1 cellular context compared by ENCODE assay signal in the genomic region with DNA sequence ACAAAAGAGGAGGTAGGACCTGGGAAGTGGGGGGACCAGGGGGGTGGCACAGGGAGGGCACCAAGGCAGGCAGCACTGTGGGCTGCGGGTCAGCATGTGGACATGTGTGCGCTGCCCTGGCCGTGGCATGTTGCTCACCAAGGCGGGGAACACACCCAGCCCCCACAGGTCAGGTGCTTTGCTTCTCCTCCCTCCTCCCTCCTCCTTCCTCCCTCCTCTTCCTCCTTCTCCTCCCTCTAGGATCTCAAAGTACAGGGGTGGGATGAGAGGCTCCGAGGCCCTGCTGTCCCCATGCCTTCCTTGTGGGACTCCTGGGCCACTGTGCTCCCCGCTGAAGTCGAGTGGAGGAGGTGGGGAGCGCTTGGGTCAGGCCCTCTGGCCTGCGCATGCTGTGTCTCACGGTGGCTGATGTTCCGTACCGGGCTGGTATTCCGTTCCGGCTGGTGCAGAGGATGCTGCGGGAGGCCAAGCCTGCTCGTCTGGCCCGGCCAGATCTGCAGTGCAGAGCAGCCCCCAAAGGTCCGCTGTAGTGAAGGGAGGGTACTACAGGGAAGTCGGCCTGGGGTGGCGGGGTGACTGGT.
A peak's percentile ranks its signal among the peaks of the same experiment; 100 is the strongest.
TF ChIP-seq lines count a peak whose summit lies in the region.

No MANE protein-coding gene starts in this region.

TF ChIP-seq in HEK293, 187 proteins besides CTCF, POLR2A, EP300 and RAD21 (continued from another document):
- TF ChIP-seq, protein P1, sequence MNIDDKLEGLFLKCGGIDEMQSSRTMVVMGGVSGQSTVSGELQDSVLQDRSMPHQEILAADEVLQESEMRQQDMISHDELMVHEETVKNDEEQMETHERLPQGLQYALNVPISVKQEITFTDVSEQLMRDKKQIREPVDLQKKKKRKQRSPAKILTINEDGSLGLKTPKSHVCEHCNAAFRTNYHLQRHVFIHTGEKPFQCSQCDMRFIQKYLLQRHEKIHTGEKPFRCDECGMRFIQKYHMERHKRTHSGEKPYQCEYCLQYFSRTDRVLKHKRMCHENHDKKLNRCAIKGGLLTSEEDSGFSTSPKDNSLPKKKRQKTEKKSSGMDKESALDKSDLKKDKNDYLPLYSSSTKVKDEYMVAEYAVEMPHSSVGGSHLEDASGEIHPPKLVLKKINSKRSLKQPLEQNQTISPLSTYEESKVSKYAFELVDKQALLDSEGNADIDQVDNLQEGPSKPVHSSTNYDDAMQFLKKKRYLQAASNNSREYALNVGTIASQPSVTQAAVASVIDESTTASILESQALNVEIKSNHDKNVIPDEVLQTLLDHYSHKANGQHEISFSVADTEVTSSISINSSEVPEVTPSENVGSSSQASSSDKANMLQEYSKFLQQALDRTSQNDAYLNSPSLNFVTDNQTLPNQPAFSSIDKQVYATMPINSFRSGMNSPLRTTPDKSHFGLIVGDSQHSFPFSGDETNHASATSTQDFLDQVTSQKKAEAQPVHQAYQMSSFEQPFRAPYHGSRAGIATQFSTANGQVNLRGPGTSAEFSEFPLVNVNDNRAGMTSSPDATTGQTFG (tag by site-specific recombination; IDR thresholded peaks at IDR 0.05; ENCODE audit: borderline replicate concordance), result no peak
- no peak for TF ChIP-seq ZNF155 (tag by site-specific recombination; IDR thresholded peaks at IDR 0.05)
- TF ChIP-seq ZNF223 (tag by site-specific recombination; IDR thresholded peaks at IDR 0.05), result no peak
- TF ChIP-seq ZNF600 (tag by site-specific recombination; IDR thresholded peaks at IDR 0.05), result peak; percentile 93
- TF ChIP-seq ZNF670 (tag by site-specific recombination; IDR thresholded peaks at IDR 0.05; ENCODE audit: low read depth), result no peak
- no peak for TF ChIP-seq ZNF214 (tag by site-specific recombination; IDR thresholded peaks at IDR 0.05; ENCODE audit: borderline replicate concordance)
- no peak for TF ChIP-seq ZNF350 (tag by site-specific recombination; IDR thresholded peaks at IDR 0.05)
- TF ChIP-seq, protein P2, sequence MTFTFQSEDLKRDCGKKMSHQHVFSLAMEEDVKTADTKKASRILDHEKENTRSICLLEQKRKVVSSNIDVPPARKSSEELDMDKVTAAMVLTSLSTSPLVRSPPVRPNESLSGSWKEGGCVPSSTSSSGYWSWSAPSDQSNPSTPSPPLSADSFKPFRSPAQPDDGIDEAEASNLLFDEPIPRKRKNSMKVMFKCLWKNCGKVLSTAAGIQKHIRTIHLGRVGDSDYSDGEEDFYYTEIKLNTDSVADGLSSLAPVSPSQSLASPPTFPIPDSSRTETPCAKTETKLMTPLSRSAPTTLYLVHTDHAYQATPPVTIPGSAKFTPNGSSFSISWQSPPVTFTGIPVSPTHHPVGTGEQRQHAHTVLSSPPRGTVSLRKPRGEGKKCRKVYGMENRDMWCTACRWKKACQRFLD (tag by site-specific recombination; IDR thresholded peaks at IDR 0.05), result no peak
- TF ChIP-seq ZNF114 (tag by site-specific recombination; IDR thresholded peaks at IDR 0.05), result no peak
- TF ChIP-seq ZBTB48 (tag by site-specific recombination; IDR thresholded peaks at IDR 0.05), result no peak
- no peak for TF ChIP-seq ZNF658 (tag by site-specific recombination; IDR thresholded peaks at IDR 0.05)
- no peak for TF ChIP-seq ZNF311 (tag by site-specific recombination; IDR thresholded peaks at IDR 0.05; ENCODE audit: borderline replicate concordance)
- TF ChIP-seq OVOL3 (tag by site-specific recombination; IDR thresholded peaks at IDR 0.05), result no peak
- no peak for TF ChIP-seq ZNF16 (tag by site-specific recombination; IDR thresholded peaks at IDR 0.05; ENCODE audit: low read depth)
- no peak for TF ChIP-seq ZFP37 (tag by site-specific recombination; IDR thresholded peaks at IDR 0.05)
- TF ChIP-seq, protein P3, sequence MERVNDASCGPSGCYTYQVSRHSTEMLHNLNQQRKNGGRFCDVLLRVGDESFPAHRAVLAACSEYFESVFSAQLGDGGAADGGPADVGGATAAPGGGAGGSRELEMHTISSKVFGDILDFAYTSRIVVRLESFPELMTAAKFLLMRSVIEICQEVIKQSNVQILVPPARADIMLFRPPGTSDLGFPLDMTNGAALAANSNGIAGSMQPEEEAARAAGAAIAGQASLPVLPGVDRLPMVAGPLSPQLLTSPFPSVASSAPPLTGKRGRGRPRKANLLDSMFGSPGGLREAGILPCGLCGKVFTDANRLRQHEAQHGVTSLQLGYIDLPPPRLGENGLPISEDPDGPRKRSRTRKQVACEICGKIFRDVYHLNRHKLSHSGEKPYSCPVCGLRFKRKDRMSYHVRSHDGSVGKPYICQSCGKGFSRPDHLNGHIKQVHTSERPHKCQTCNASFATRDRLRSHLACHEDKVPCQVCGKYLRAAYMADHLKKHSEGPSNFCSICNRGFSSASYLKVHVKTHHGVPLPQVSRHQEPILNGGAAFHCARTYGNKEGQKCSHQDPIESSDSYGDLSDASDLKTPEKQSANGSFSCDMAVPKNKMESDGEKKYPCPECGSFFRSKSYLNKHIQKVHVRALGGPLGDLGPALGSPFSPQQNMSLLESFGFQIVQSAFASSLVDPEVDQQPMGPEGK (tag by site-specific recombination; IDR thresholded peaks at IDR 0.05), result 0 out of 2 replicates have a peak, but pooled peaks have one; percentile 23
- TF ChIP-seq ZNF391 (tag by site-specific recombination; IDR thresholded peaks at IDR 0.05; ENCODE audit: borderline replicate concordance, low read depth), result no peak
- TF ChIP-seq ZNF747 (tag by site-specific recombination; IDR thresholded peaks at IDR 0.05), result no peak
- TF ChIP-seq YY1 (tag by site-specific recombination; IDR thresholded peaks at IDR 0.05), result no peak
- TF ChIP-seq GLI4 (tag by site-specific recombination; IDR thresholded peaks at IDR 0.05), result no peak
- peak; percentile 47; the same call in 1 of the 2 replicates for TF ChIP-seq EGR2 (tag by site-specific recombination; IDR thresholded peaks at IDR 0.05; ENCODE audit: low read depth)
- no peak for TF ChIP-seq KLF7 (tag by site-specific recombination; IDR thresholded peaks at IDR 0.05; ENCODE audit: borderline replicate concordance)
- no peak for TF ChIP-seq ZNF664 (tag by site-specific recombination; IDR thresholded peaks at IDR 0.05)
- no peak for TF ChIP-seq ZNF623 (tag by site-specific recombination; IDR thresholded peaks at IDR 0.05)
- TF ChIP-seq ZNF157 (tag by site-specific recombination; IDR thresholded peaks at IDR 0.05), result no peak
- no peak for TF ChIP-seq FEZF1 (tag by site-specific recombination; IDR thresholded peaks at IDR 0.05)
- no peak for TF ChIP-seq GLIS2 (tag by site-specific recombination; IDR thresholded peaks at IDR 0.05)
- TF ChIP-seq ZNF132 (tag by site-specific recombination; IDR thresholded peaks at IDR 0.05; ENCODE audit: borderline replicate concordance), result no peak
- TF ChIP-seq ZNF830 (tag by site-specific recombination; IDR thresholded peaks at IDR 0.05; ENCODE audit: low read depth), result no peak
- TF ChIP-seq, protein P4, sequence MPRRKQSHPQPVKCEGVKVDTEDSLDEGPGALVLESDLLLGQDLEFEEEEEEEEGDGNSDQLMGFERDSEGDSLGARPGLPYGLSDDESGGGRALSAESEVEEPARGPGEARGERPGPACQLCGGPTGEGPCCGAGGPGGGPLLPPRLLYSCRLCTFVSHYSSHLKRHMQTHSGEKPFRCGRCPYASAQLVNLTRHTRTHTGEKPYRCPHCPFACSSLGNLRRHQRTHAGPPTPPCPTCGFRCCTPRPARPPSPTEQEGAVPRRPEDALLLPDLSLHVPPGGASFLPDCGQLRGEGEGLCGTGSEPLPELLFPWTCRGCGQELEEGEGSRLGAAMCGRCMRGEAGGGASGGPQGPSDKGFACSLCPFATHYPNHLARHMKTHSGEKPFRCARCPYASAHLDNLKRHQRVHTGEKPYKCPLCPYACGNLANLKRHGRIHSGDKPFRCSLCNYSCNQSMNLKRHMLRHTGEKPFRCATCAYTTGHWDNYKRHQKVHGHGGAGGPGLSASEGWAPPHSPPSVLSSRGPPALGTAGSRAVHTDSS (tag by site-specific recombination; IDR thresholded peaks at IDR 0.05), result peak; percentile 64; the same call in 1 of the 2 replicates
- no peak for TF ChIP-seq ZNF473 (tag by site-specific recombination; IDR thresholded peaks at IDR 0.05)
